Comparison of ENCODE assay signal across 1 cellular context in genomic region chr13:77306458-77306857, GRCh38.
TF ChIP-seq lines count a peak whose summit lies in the region.

No MANE protein-coding gene starts in this region.

TF ChIP-seq in GM23338, 12 proteins besides CTCF, POLR2A, EP300 and RAD21 (continued from another document):
- TF ChIP-seq ZNF462 (CRISPR knock-in tag; IDR thresholded peaks at IDR 0.05) (no peak), NANOG (IDR thresholded peaks at IDR 0.05; ENCODE audit: borderline replicate concordance) (no peak)
TF ChIP-seq in GM23338: peak in this region for 0.
